8 cellular contexts compared by ENCODE assay signal in genomic region chr6:113858605-113859348, GRCh38. TPM values are rescaled to one million over a fixed set of nuclear protein-coding genes. Genes with fewer than 3 reads are reported as not detected.
DNase-seq lines count a peak whose midpoint lies in the region; ATAC-seq and TF ChIP-seq lines count a peak whose summit lies in the region.

No MANE protein-coding gene starts in this region.

- DNase-seq in AML-193 (lab: John Stamatoyannopoulos, UW) = peak; percentile 32 to 71
- DNase-seq in NCI-H345 treated with DMSO at 0.1 percent for 48 hours (lab: John Stamatoyannopoulos, UW; ENCODE audit: unreplicated experiment) = peak; percentile 80
- DNase-seq in activated CD4-positive, alpha-beta T cell treated with anti-CD3 and anti-CD28 coated beads for 48 hours = peak; percentile 82
- DNase-seq in colonic mucosa = peak; percentile 93
- peak; percentile 84 for DNase-seq in left lobe of liver (ENCODE audit: low spot score)
- DNase-seq in stimulated activated CD4-positive, alpha-beta T cell treated with anti-CD3 and anti-CD28 coated beads, Interleukin-2, amount 100 ng/mL, for 4 hours (ENCODE audit: low read depth) = peak; percentile 59

- H3K4me3 ChIP-seq in colonic mucosa = peak overlapping the region; percentile 84

- H3K9me3 ChIP-seq in colonic mucosa = no peaks in the 10 kb centered on the region

- peak overlapping the region; percentile 99 for H3K27ac ChIP-seq in colonic mucosa

- H3K27me3 ChIP-seq in colonic mucosa = no peaks in the 10 kb centered on the region

- peak overlapping the region; percentile 81 to 100 for H3K9ac ChIP-seq in colonic mucosa (ENCODE audit: low read depth in 2 of 2, low read length in 2 of 2)

- H3K36me3 ChIP-seq in colonic mucosa = no peaks in the 10 kb centered on the region

- H3K4me1 ChIP-seq in colonic mucosa = no peaks in the 10 kb centered on the region

- intact Hi-C loops in colonic mucosa (cut with DNase I) = loop anchor here (10.0 kb wide), 1 partner anchor 144 kb away; no protein-coding TSS in a partner anchor

- peak; percentile 96 for TF ChIP-seq CTCF in colonic mucosa (IDR thresholded peaks at IDR 0.05)

- ATAC-seq in GM19025 (IDR thresholded peaks at IDR 0.05; ENCODE audit: low read depth, unreplicated experiment) = peak; percentile 88
- peak; percentile 81 for ATAC-seq in HG03196 (IDR thresholded peaks at IDR 0.05; ENCODE audit: unreplicated experiment)
- peak; percentile 95 for ATAC-seq in left lobe of liver

RNA-seq across cellular contexts. Expression of gene MARCKS, which starts 1.6 kb away (rescaled TPM):
- 100 to 1,000 TPM; 228 to 242 TPM for total RNA-seq in colonic mucosa
- total RNA-seq in left lobe of liver = 8.1 TPM

Comparison
In these comparisons a context has a peak if more than half of its experiments do, and no peak if none do; other contexts are left out.
1. Peak in every context shown above with its lines: DNase-seq, ATAC-seq, H3K4me3 ChIP-seq and H3K27ac ChIP-seq.
2. RNA of gene MARCKS, which starts 1.6 kb away (total RNA-seq): 228 to 242 TPM in colonic mucosa; 8.1 TPM in left lobe of liver (single experiment); every median in the first group is over 10 times any median in the second.